Comparison of ENCODE assay signal across 28 cellular contexts in genomic region chr19:1140673-1141072, GRCh38.
"Had no signal": no experiment of that assay in that cellular context is flagged by ENCODE, and none has a peak within 500 bp of the region (broad histone marks: within the 10 kb centered on the region; RNA-seq: fewer than 3 reads in every experiment).

No MANE protein-coding gene starts in this region.

- H3K27me3 Mint-ChIP-seq: activated CD4-positive, alpha-beta T cell treated with anti-CD3 and anti-CD28 coated beads, Interleukin-2, amount 10 ng/mL, durations not matched to agents 24 days and 14 days; activated CD8-positive, alpha-beta T cell treated with anti-CD3 and anti-CD28 coated beads for 36 hours; activated naive CD8-positive, alpha-beta T cell treated with anti-CD3 and anti-CD28 coated beads for 36 hours; activated T-helper 17 cell treated with anti-CD3 and anti-CD28 coated beads, Interleukin-2, amount 50 U/mL, for 72 hours had no signal

- H3K27me3 ChIP-seq: adrenal gland, body of pancreas, breast epithelium, Peyer's patch, SJCRH30 had no signal

- H3K4me1 ChIP-seq: body of pancreas, SJCRH30 had no signal

- H3K4me3 Mint-ChIP-seq: activated CD4-positive, alpha-beta T cell treated with anti-CD3 and anti-CD28 coated beads, Interleukin-2, amount 10 ng/mL, durations not matched to agents 24 days and 14 days; activated CD8-positive, alpha-beta T cell treated with anti-CD3 and anti-CD28 coated beads for 36 hours; activated naive CD8-positive, alpha-beta T cell treated with anti-CD3 and anti-CD28 coated beads for 36 hours; activated T-cell treated with anti-CD3 and anti-CD28 coated beads, Interleukin-2, amount 50 U/mL, for 72 hours; activated T-helper 17 cell treated with anti-CD3 and anti-CD28 coated beads, Interleukin-2, amount 50 U/mL, for 72 hours had no signal

- ATAC-seq: activated CD8-positive, alpha-beta T cell treated with anti-CD3 and anti-CD28 coated beads for 36 hours; activated T-cell treated with anti-CD3 and anti-CD28 coated beads, Interleukin-2, amount 50 U/mL, for 72 hours; activated T-helper 17 cell treated with anti-CD3 and anti-CD28 coated beads, Interleukin-2, amount 50 U/mL, for 72 hours; body of pancreas had no signal

- H3K27ac Mint-ChIP-seq: activated CD4-positive, alpha-beta T cell treated with anti-CD3 and anti-CD28 coated beads, Interleukin-2, amount 10 ng/mL, durations not matched to agents 24 days and 14 days; activated CD8-positive, alpha-beta T cell treated with anti-CD3 and anti-CD28 coated beads for 36 hours; activated T-cell treated with anti-CD3 and anti-CD28 coated beads, Interleukin-2, amount 50 U/mL, for 72 hours; activated T-helper 17 cell treated with anti-CD3 and anti-CD28 coated beads, Interleukin-2, amount 50 U/mL, for 72 hours had no signal

- H3K4me3 ChIP-seq: adrenal gland, body of pancreas, breast epithelium, Peyer's patch, SJCRH30, SK-N-MC had no signal

- H3K27ac ChIP-seq: adrenal gland, body of pancreas, breast epithelium, KMS-11, Peyer's patch, SJCRH30, SK-N-MC had no signal

- H3K9me3 Mint-ChIP-seq: activated CD8-positive, alpha-beta T cell treated with anti-CD3 and anti-CD28 coated beads for 36 hours; activated T-helper 17 cell treated with anti-CD3 and anti-CD28 coated beads, Interleukin-2, amount 50 U/mL, for 72 hours had no signal

- H3K36me3 ChIP-seq: breast epithelium had no signal

- FAIRE-seq: astrocyte, TTC549 had no signal

- H3K9me3 ChIP-seq: adrenal gland, body of pancreas, breast epithelium, Peyer's patch, SJCRH30 had no signal

- H3K9ac ChIP-seq: KMS-11 had no signal

- H3K4me2 ChIP-seq: KMS-11 had no signal

- DNase-seq: activated CD4-positive, alpha-beta T cell treated with anti-CD3 and anti-CD28 coated beads, Interleukin-2, amount 10 ng/mL, durations not matched to agents 24 days and 14 days; activated CD4-positive, alpha-beta T cell treated with anti-CD3 and anti-CD28 coated beads, Interleukin-2, amount 50 U/mL, for 4 hours; activated CD8-positive, alpha-beta T cell treated with anti-CD3 and anti-CD28 coated beads for 36 hours; activated effector memory CD4-positive, alpha-beta T cell treated with anti-CD3 and anti-CD28 coated beads, Interleukin-2, amount 50 U/mL, for 16 hours; activated naive CD4-positive, alpha-beta T cell; activated naive CD4-positive, alpha-beta T cell treated with anti-CD3 and anti-CD28 coated beads, Interleukin-2, amount 50 U/mL, for 16 hours; activated naive CD8-positive, alpha-beta T cell treated with anti-CD3 and anti-CD28 coated beads for 36 hours; activated T-cell treated with anti-CD3 and anti-CD28 coated beads, Interleukin-2, amount 50 U/mL, for 1 hour; activated T-cell treated with anti-CD3 and anti-CD28 coated beads, Interleukin-2, amount 50 U/mL, for 72 hours; adrenal gland; body of pancreas; NCI-H1092 treated with DMSO at 0.1 percent for 48 hours; NCI-H1417; NCI-H146; NCI-H187 treated with DMSO at 0.1 percent for 48 hours; NCI-H2081 treated with DMSO at 0.1 percent for 48 hours; NCI-H345; NCI-H524 treated with DMSO at 0.1 percent for 48 hours; Peyer's patch; RPMI8226; SHP77; SJCRH30 had no signal
